Comparison of ENCODE assay signal across 8 cellular contexts in the genomic region with DNA sequence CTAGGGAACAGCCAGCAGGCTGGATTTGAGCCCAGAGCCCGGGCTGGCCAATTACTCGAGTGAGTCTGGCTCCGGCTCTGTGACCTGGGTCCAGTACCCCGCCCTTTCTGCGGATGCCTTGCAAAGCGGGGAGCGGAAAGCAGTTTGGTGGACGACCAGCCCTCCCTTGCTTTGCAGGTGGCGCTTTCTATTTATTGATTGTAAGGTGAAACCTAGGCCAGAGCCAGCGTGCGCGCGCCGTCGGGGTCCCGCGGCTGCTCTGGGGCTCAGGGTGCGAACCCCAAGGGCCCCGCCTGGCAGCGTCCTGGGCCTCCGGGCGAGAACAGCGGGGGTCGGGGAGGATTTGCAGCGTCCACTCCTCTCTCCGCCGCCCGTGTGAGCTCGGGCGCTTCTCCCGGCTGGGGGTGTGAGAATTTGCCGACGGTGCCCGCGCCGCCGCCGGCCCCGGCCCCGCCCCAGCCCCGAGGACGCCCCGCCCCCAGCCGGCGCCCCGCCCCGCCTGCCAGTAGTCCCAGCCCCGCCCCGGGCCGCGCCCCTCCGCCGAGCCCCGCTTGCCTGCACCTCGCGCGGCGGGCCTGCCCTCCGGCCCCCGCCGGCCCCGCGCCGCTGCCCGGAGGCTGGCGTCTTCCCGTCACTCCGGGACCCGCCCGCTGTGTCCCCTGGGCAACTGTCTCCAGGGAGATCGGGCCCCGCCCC. TPM values are rescaled to one million over a fixed set of nuclear protein-coding genes. Genes with fewer than 3 reads are reported as not detected.
DNase-seq lines count a peak whose midpoint lies in the region; ATAC-seq, FAIRE-seq and TF ChIP-seq lines count a peak whose summit lies in the region.

No MANE protein-coding gene starts in this region.

- H3K27me3 ChIP-seq in bronchial epithelial cell (ENCODE audit: control insufficient read depth, insufficient read depth, low read length): no peaks in the 10 kb centered on the region

- H3K36me3 Mint-ChIP-seq in WTC11: no peaks in the 10 kb centered on the region

- POLR2A ChIA-PET in WTC11 (lab: Charles Lee): interaction anchor here (0.5 to 0.7 kb wide), 2 partner anchors 31 to 98 kb away, joined by 3 to 4 read pairs; no protein-coding TSS in a partner anchor

- no peak for TF ChIP-seq CTCF in NB4 (IDR thresholded peaks at IDR 0.05; ENCODE audit: low read depth, low read length)
- no peak for TF ChIP-seq CTCF in WTC11 (IDR thresholded peaks at IDR 0.05)
- no peak for TF ChIP-seq CTCF in bronchial epithelial cell (IDR thresholded peaks at IDR 0.05; ENCODE audit: insufficient read depth, low read length, severe bottlenecking)

- H3K36me3 ChIP-seq in bronchial epithelial cell (ENCODE audit: control insufficient read depth, insufficient read depth, low read length): peaks cover 1% of the 10 kb centered on the region

- H3K4me1 Mint-ChIP-seq in WTC11: peaks cover 36% of the 10 kb centered on the region

- no peak for TF ChIP-seq POLR2A in H54 (IDR thresholded peaks at IDR 0.05; ENCODE audit: low read depth, low read length)
- no peak for TF ChIP-seq POLR2A in NB4 (IDR thresholded peaks at IDR 0.05; ENCODE audit: extremely low read depth, insufficient read length)

- peaks cover 40% of the 10 kb centered on the region for H3K27me3 Mint-ChIP-seq in WTC11 (ENCODE audit: low read depth)

- FAIRE-seq in H54 (lab: Jason Lieb, UNC): no peak
- FAIRE-seq in bronchial epithelial cell (lab: Jason Lieb, UNC): no peak

- H3K4me3 Mint-ChIP-seq in WTC11: peak overlapping the region; percentile 77

- peak; percentile 79 for ATAC-seq in WTC11

- DNase-seq in Daoy (ENCODE audit: low read depth) (peak; percentile 89), H54 (ENCODE audit: insufficient read length, low spot score) (peak; percentile 49), NB4 (ENCODE audit: low read depth) (peak; percentile 81), WTC11 (ENCODE audit: low spot score) (peak; percentile 92), bronchial epithelial cell (ENCODE audit: low read depth) (peak; percentile 36), iris pigment epithelial cell (ENCODE audit: low read depth) (peak; percentile 61), AML-193 (lab: John Stamatoyannopoulos, UW) (no peak)
- DNase-seq in stimulated activated CD4-positive, alpha-beta T cell treated with anti-CD3 and anti-CD28 coated beads, Interleukin-12 subunit alpha, Interleukin-12 subunit beta, amount 100 ng/mL, for 4 hours: peak; percentile 86

- H3K4me3 ChIP-seq in NB4 (ENCODE audit: low read depth, low read length) (peak overlapping the region; percentile 50), bronchial epithelial cell (ENCODE audit: low read depth, low read length) (peak overlapping the region; percentile 56)

- H3K9me3 Mint-ChIP-seq in WTC11: no peaks in the 10 kb centered on the region

- H3K27ac Mint-ChIP-seq in WTC11: no peak overlapping the region

- CTCF ChIA-PET in WTC11 (lab: Charles Lee): interaction anchor here (0.9 to 14.9 kb wide), 8 partner anchors 14 to 422 kb away, joined by 3 to 163 read pairs (median 7); no protein-coding TSS in a partner anchor

TF ChIP-seq in WTC11, 78 proteins besides CTCF, POLR2A, EP300 and RAD21:
- TF ChIP-seq, protein P1, sequence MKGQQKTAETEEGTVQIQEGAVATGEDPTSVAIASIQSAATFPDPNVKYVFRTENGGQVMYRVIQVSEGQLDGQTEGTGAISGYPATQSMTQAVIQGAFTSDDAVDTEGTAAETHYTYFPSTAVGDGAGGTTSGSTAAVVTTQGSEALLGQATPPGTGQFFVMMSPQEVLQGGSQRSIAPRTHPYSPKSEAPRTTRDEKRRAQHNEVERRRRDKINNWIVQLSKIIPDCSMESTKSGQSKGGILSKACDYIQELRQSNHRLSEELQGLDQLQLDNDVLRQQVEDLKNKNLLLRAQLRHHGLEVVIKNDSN (CRISPR knock-in tag; IDR thresholded peaks at IDR 0.05): no peak
- TF ChIP-seq ZNF423 (CRISPR knock-in tag; IDR thresholded peaks at IDR 0.05): peak; percentile 90

RNA-seq across cellular contexts. Expression of a gene that starts 37.6 kb away (rescaled TPM):
- 10.4 and 11.1 TPM in 2 replicates for total RNA-seq in Daoy (2014; rRNA removed; shearing (Covaris generic))
- total RNA-seq in WTC11 (2021): 17.9 to 23.1 TPM (median 20.2 TPM) in 3 replicates
- 5.0 and 6.9 TPM in 2 replicates for total RNA-seq in bronchial epithelial cell

Comparison
In these comparisons a context has a peak if more than half of its experiments do, and no peak if none do; other contexts are left out.
1. DNase-seq: peak in Daoy (single experiment), H54 (single experiment), NB4 (single experiment), WTC11 (single experiment), bronchial epithelial cell (single experiment), iris pigment epithelial cell (single experiment) and stimulated activated CD4-positive, alpha-beta T cell treated with anti-CD3 and anti-CD28 coated beads, Interleukin-12 subunit alpha, Interleukin-12 subunit beta, amount 100 ng/mL, for 4 hours (single experiment); none in AML-193 (0 of 2).